Comparison of ENCODE assay signal across 11 cellular contexts in genomic region chrX:26234177-26234576, GRCh38. TPM values are rescaled to one million over a fixed set of nuclear protein-coding genes. Genes with fewer than 3 reads are reported as not detected.
"Had no signal": no experiment of that assay in that cellular context is flagged by ENCODE, and none has a peak within 500 bp of the region (broad histone marks: within the 10 kb centered on the region; RNA-seq: fewer than 3 reads in every experiment).

No MANE protein-coding gene starts in this region.

- H3K27ac Mint-ChIP-seq: HFFc6 had no signal

- H3K27ac ChIP-seq: GM23248 had no signal

- H3K36me3 ChIP-seq: HAP-1 had no signal

- H3K4me1 ChIP-seq: HAP-1 had no signal

- H3K9ac ChIP-seq: GM23248 had no signal

- ATAC-seq: HCT116, K562 had no signal

- H3K4me3 ChIP-seq: GM23248, HAP-1, K562 had no signal

- DNase-seq: GM23248, GOT3, H7, HFFc6, IMR-90 had no signal

- H3K4me3 Mint-ChIP-seq: HFFc6 had no signal

- FAIRE-seq: HTR-8/SVneo, K562 had no signal

RNA-seq across cellular contexts. Expression of gene MAGEB5, which starts 18.2 kb away (rescaled TPM):
- total RNA-seq: GM23248, H4, H7, HFFc6, HT-29, IMR-90, K562 had no signal
- polyA plus RNA-seq: GM23248, IMR-90, K562 had no signal

RNA-seq across cellular contexts. Expression of gene MAGEB6, which starts 41.9 kb away (rescaled TPM):
- total RNA-seq: GM23248, H7, HFFc6, HT-29, IMR-90 had no signal
- polyA plus RNA-seq: GM23248, IMR-90 had no signal
